ENCODE assay signal across 16 cellular contexts in the genomic region with DNA sequence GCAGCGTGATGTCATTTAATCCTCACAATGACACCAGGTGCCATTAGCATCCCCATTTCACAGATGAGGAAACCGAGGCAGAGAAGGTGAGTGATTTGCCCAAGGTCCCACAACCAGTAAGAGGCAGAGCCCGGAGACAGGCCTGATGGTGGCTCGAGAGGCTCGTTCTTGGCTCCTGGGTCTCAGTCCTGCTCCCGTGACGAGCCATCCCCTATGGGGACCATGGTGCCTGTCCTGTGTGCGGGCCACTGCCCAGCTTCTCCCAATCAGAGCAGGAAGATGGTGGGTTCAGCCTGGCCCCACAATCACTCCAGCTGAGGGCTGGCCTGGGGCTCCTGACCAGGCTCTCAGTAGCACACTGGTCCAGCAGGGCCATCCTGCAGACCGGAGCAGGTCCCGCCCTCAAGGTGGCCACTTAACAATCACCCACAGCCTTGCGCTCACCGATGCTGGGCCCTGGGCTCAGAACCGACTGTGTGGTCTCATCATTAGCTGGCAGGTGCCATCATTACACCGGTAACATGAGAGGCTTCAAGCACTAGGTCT. TPM values are rescaled to one million over a fixed set of nuclear protein-coding genes. Genes with fewer than 3 reads are reported as not detected.
DNase-seq lines count a peak whose midpoint lies in the region; ATAC-seq and TF ChIP-seq lines count a peak whose summit lies in the region.
"Had no signal": no experiment of that assay in that cellular context is flagged by ENCODE, and none has a peak within 500 bp of the region (broad histone marks: within the 10 kb centered on the region; RNA-seq: fewer than 3 reads in every experiment).

No MANE protein-coding gene starts in this region.

- CTCF ChIA-PET in MCF 10A (lab: Yijun Ruan, JAX) = interaction anchor here (0.7 to 1.2 kb wide), 2 partner anchors 15 to 76 kb away, joined by 3 read pairs; no protein-coding TSS in a partner anchor

- H3K4me3 ChIP-seq in mesodermal cell (ENCODE audit: extremely low read depth, insufficient read depth, low read length, poor library complexity, severe bottlenecking) (no peak overlapping the region), tibial artery (no peak overlapping the region)

- H3K27me3 ChIP-seq in tibial artery = no peaks in the 10 kb centered on the region

- H3K27ac ChIP-seq in mesodermal cell (ENCODE audit: low read depth, low read length, severe bottlenecking) (peak overlapping the region; percentile 45), tibial artery (peak overlapping the region; percentile 93 to 94)

- TF ChIP-seq CTCF in MCF 10A (IDR thresholded peaks at IDR 0.05; ENCODE audit: unreplicated experiment) (no peak), tibial artery (IDR thresholded peaks at IDR 0.05) (no peak)

- WGBS in mesodermal cell (ENCODE audit: insufficient coverage in 2 of 2), 2 experiments = 93 to 95% methylated on average over 10 to 14 of the region's 14 CpGs

- H3K4me3 Mint-ChIP-seq in MCF 10A (ENCODE audit: unreplicated experiment) = peak overlapping the region; percentile 88
- H3K4me3 Mint-ChIP-seq: activated CD4-positive, alpha-beta memory T cell treated with anti-CD3 and anti-CD28 coated beads for 36 hours; activated naive CD4-positive, alpha-beta T cell treated with anti-CD3 and anti-CD28 coated beads, Interleukin-2, amount 10 ng/mL, durations not matched to agents 7 days and 5 days; CD8-positive, alpha-beta memory T cell; stimulated activated naive B cell treated with anti-CD40 and anti-IgM and Interleukin-4, amounts not matched to agents 10 μg/mL and 1 μg/mL and 100 μg/mL, for 72 hours had no signal

- H3K9me3 ChIP-seq in mesodermal cell (ENCODE audit: control insufficient read depth, low read length) (peaks cover 6% of the 10 kb centered on the region), tibial artery (no peaks in the 10 kb centered on the region)

- POLR2A ChIA-PET in MCF 10A (lab: Yijun Ruan, JAX) = interaction anchor here (0.9 to 4.9 kb wide), 15 partner anchors 8 to 301 kb away, joined by 3 to 59 read pairs (median 5); partner anchors contain the start of genes C11orf24, NDUFS8 and TCIRG1

- peaks cover 30% of the 10 kb centered on the region for H3K36me3 Mint-ChIP-seq in MCF 10A (ENCODE audit: insufficient read depth, unreplicated experiment)
- H3K36me3 Mint-ChIP-seq: activated CD4-positive, alpha-beta memory T cell treated with anti-CD3 and anti-CD28 coated beads for 36 hours; activated naive CD4-positive, alpha-beta T cell treated with anti-CD3 and anti-CD28 coated beads, Interleukin-2, amount 10 ng/mL, durations not matched to agents 7 days and 5 days; CD8-positive, alpha-beta memory T cell; stimulated activated naive B cell treated with anti-CD40 and anti-IgM and Interleukin-4, amounts not matched to agents 10 μg/mL and 1 μg/mL and 100 μg/mL, for 72 hours had no signal

- DNase-seq in NCI-H510A (lab: John Stamatoyannopoulos, UW) = peak; percentile 34
- no peak for DNase-seq in MCF 10A (ENCODE audit: unreplicated experiment)
- no peak for DNase-seq in tibial artery
- DNase-seq in activated CD8-positive, alpha-beta memory T cell treated with anti-CD3 and anti-CD28 coated beads, Interleukin-2, amount 50 U/mL, for 48 hours = no peak
- DNase-seq: activated CD4-positive, alpha-beta memory T cell treated with anti-CD3 and anti-CD28 coated beads for 36 hours; activated naive CD4-positive, alpha-beta T cell treated with anti-CD3 and anti-CD28 coated beads, Interleukin-2, amount 10 ng/mL, durations not matched to agents 7 days and 5 days; CD8-positive, alpha-beta memory T cell; GDM1; glutamatergic neuron; left cardiac atrium; stimulated activated CD4-positive, alpha-beta T cell treated with anti-CD3 and anti-CD28 coated beads, Interleukin-4, amount 100 ng/mL, for 1 hour; stimulated activated naive B cell treated with anti-CD40 and anti-IgM and Interleukin-4, amounts not matched to agents 10 μg/mL and 1 μg/mL and 100 μg/mL, for 72 hours had no signal

- no peaks in the 10 kb centered on the region for H3K36me3 ChIP-seq in mesodermal cell (ENCODE audit: control insufficient read depth, insufficient read depth, low read length)
- H3K36me3 ChIP-seq in tibial artery = no peaks in the 10 kb centered on the region

- ATAC-seq in HG03025 (IDR thresholded peaks at IDR 0.05; ENCODE audit: low FRiP score, unreplicated experiment) (no peak), HG03520 (IDR thresholded peaks at IDR 0.05; ENCODE audit: unreplicated experiment) (no peak), HG03378 (IDR thresholded peaks at IDR 0.05; ENCODE audit: unreplicated experiment) (no peak)
- ATAC-seq: stimulated activated naive B cell treated with anti-CD40 and anti-IgM and Interleukin-4, amounts not matched to agents 10 μg/mL and 1 μg/mL and 100 μg/mL, for 72 hours had no signal

- H3K4me1 ChIP-seq in mesodermal cell (ENCODE audit: control insufficient read depth, insufficient read depth, low read length, poor library complexity, severe bottlenecking) (peaks cover 21% of the 10 kb centered on the region), tibial artery (peaks cover 4 to 87% (median 70%) of the 10 kb centered on the region in 4 donors)

- intact Hi-C loops in MCF 10A (cut with micrococcal nuclease) (loop anchor here (1.0 kb wide), 1 partner anchor 15 kb away; no protein-coding TSS in a partner anchor), tibial artery (cut with DNase I; ENCODE audit: low total_unique reads) (loop anchor here (5.0 kb wide), 1 partner anchor 109 kb away; the partner anchor contains the start of gene CHKA)

- H3K9me3 Mint-ChIP-seq in MCF 10A (ENCODE audit: unreplicated experiment) = no peaks in the 10 kb centered on the region
- H3K9me3 Mint-ChIP-seq: activated CD4-positive, alpha-beta memory T cell treated with anti-CD3 and anti-CD28 coated beads for 36 hours; activated naive CD4-positive, alpha-beta T cell treated with anti-CD3 and anti-CD28 coated beads, Interleukin-2, amount 10 ng/mL, durations not matched to agents 7 days and 5 days; CD8-positive, alpha-beta memory T cell; stimulated activated naive B cell treated with anti-CD40 and anti-IgM and Interleukin-4, amounts not matched to agents 10 μg/mL and 1 μg/mL and 100 μg/mL, for 72 hours had no signal

- H3K4me1 Mint-ChIP-seq in MCF 10A (ENCODE audit: insufficient read depth, unreplicated experiment) = peaks cover 79% of the 10 kb centered on the region

- H3K27ac Mint-ChIP-seq in MCF 10A (ENCODE audit: low read depth, unreplicated experiment) = peak overlapping the region; percentile 89
- H3K27ac Mint-ChIP-seq: activated CD4-positive, alpha-beta memory T cell treated with anti-CD3 and anti-CD28 coated beads for 36 hours; activated naive CD4-positive, alpha-beta T cell treated with anti-CD3 and anti-CD28 coated beads, Interleukin-2, amount 10 ng/mL, durations not matched to agents 7 days and 5 days; stimulated activated naive B cell treated with anti-CD40 and anti-IgM and Interleukin-4, amounts not matched to agents 10 μg/mL and 1 μg/mL and 100 μg/mL, for 72 hours had no signal

- H3K27me3 Mint-ChIP-seq in MCF 10A (ENCODE audit: insufficient read depth, unreplicated experiment) = no peaks in the 10 kb centered on the region
- H3K27me3 Mint-ChIP-seq: stimulated activated naive B cell treated with anti-CD40 and anti-IgM and Interleukin-4, amounts not matched to agents 10 μg/mL and 1 μg/mL and 100 μg/mL, for 72 hours had no signal

- TSS peak; percentile 16 for BruUV-seq in MCF 10A (replicated peaks; lab: Mats Ljungman, UMichigan)

RNA-seq across cellular contexts. Expression of gene ALDH3B1, which starts 3.6 kb away (rescaled TPM):
- total RNA-seq in MCF 10A (2022) = 37.2 and 50.1 TPM in 2 replicates
- polyA plus RNA-seq in mesodermal cell (2013, experiment 1 of 2) = 1.1 TPM
- 1.4 TPM for polyA plus RNA-seq in mesodermal cell (2013, experiment 2 of 2)
- total RNA-seq: activated CD4-positive, alpha-beta memory T cell treated with anti-CD3 and anti-CD28 coated beads for 36 hours had no signal

RNA-seq across cellular contexts. Expression of gene UNC93B1, which starts 9.8 kb away (rescaled TPM):
- total RNA-seq in MCF 10A (2022) = 14.7 and 14.9 TPM in 2 replicates
- polyA plus RNA-seq in mesodermal cell (2013, experiment 1 of 2) = 15.0 TPM
- 12.5 TPM for polyA plus RNA-seq in mesodermal cell (2013, experiment 2 of 2)

RNA-seq across cellular contexts. Expression of gene NDUFS8, which starts 16.8 kb away (rescaled TPM):
- total RNA-seq in MCF 10A (2022) = 211 and 229 TPM in 2 replicates
- 152 TPM for polyA plus RNA-seq in mesodermal cell (2013, experiment 1 of 2)
- 130 TPM for polyA plus RNA-seq in mesodermal cell (2013, experiment 2 of 2)

RNA-seq across cellular contexts. Expression of gene TCIRG1, which starts 25.1 kb away (rescaled TPM):
- 10.7 and 12.3 TPM in 2 replicates for total RNA-seq in MCF 10A (2022)
- 108 TPM for polyA plus RNA-seq in mesodermal cell (2013, experiment 1 of 2)
- 87.4 TPM for polyA plus RNA-seq in mesodermal cell (2013, experiment 2 of 2)
